In the genomic region with DNA sequence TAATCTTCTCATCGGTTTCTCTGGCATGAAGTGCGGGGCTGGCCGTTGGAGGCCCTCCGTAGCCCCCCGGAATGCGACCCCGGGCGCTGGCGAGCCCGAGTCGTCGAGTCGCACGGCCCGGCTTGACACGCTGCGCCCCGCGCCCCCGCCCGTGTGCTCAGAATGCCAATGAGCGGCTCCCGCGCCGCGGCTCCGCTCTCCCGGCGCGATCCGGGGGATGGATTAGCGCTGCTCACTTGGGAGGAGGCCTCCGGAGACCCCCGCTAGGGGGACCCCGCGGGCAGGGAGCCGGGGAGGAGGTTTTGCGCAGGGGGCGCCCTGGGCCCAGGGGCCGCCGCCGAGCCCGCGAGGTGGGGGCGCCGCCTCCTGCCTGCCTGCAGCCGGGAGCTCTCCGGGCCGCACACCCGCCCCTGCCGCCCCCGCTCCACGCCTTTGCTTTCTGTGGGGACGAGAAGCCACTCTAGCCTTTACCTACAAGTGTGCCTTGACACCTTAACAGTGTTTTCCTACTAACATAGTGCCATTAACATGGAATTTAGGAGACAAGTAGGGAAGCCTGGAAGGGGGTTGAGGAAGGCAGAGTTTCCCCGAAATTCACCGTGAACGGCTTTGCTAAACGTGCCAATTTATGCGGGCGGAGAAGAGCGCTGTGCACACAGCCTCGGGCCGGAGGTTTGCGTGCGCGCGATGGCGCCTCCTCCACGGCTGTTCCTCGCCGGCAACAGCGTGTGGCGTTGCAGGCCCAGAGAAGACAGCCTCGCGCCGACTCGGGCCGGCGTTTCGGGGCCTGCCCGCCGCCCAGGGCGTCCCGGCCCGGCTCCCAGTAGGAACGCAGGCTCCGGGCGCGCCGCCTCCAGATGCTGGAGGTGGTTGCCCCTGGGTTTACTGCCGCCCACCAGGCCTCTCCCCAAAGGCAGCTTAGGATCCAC, we compare ENCODE assay signal across 8 cellular contexts. TPM values are rescaled to one million over a fixed set of nuclear protein-coding genes. Genes with fewer than 3 reads are reported as not detected.
DNase-seq lines count a peak whose midpoint lies in the region; ATAC-seq and TF ChIP-seq lines count a peak whose summit lies in the region.

No MANE protein-coding gene starts in this region.

- ATAC-seq in GM19035 (IDR thresholded peaks at IDR 0.05; ENCODE audit: unreplicated experiment) (peak; percentile 42), left colon (peak; percentile 23)

- H3K4me3 ChIP-seq in AG10803 (ENCODE audit: low read length) (peak overlapping the region; percentile 50), WI38 (ENCODE audit: low read depth, low read length) (peak overlapping the region; percentile 48)

- intact Hi-C loops in left colon (cut with DNase I, micrococcal nuclease), result no loop called here

- DNase-seq in AG10803 (ENCODE audit: low read depth) (peak; percentile 57), cerebellum (ENCODE audit: low spot score) (peak; percentile 61), left colon (peak in 1 of 2 donors; percentile 82), cerebellar nuclear complex (lab: John Stamatoyannopoulos, UW) (no peak)
- DNase-seq in stimulated activated CD4-positive, alpha-beta T cell treated with anti-CD3 and anti-CD28 coated beads, TNF-alpha, amount 100 ng/mL, for 4 hours (ENCODE audit: low read depth in 3 of 3), result peak; percentile 16 to 27 (median 21)

- TF ChIP-seq CTCF in AG10803 (conservative IDR thresholded peaks at IDR 0.05; ENCODE audit: low read length), result peak; percentile 28
- TF ChIP-seq CTCF in LNCAP (IDR thresholded peaks at IDR 0.05), result peak; percentile 72
- peak; percentile 45 for TF ChIP-seq CTCF in WI38 (IDR thresholded peaks at IDR 0.05; ENCODE audit: low read depth, low read length)

RNA-seq across cellular contexts. Expression of a gene that starts 7.1 kb away (rescaled TPM):
- 3.4 TPM for total RNA-seq in cerebellum
- total RNA-seq in left colon, result 1 to 10 TPM; 3.4 to 9.4 TPM

Comparison
In these comparisons a context has a peak if more than half of its experiments do, and no peak if none do; other contexts are left out.
1. DNase-seq: peak in AG10803 (single experiment), cerebellum (single experiment) and stimulated activated CD4-positive, alpha-beta T cell treated with anti-CD3 and anti-CD28 coated beads, TNF-alpha, amount 100 ng/mL, for 4 hours (3 of 3); none in cerebellar nuclear complex (0 of 2).
2. Peak in every context shown above with its lines, with median percentiles within 50 percentile points of each other: CTCF ChIP-seq.